Comparison of ENCODE assay signal across 18 cellular contexts in the genomic region with DNA sequence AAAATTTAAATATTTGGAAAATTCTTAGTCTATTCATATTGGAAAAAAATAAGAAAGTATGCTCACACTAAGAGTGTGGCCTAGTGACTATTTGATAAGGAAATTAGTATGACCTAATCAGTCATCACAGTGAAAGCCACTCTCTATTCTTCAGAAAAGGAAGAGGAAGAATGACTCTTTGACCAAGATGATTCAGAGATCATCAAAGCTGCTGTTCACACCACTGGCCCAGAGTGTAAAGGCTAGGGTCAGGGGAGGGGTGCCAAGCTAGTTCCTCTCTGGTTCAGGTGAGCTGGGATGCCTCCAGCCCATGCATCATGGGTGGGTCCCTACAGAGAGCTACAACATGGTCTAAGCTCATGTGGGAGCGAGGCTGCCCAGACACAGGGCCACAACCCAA.
"Had no signal": no experiment of that assay in that cellular context is flagged by ENCODE, and none has a peak within 500 bp of the region (broad histone marks: within the 10 kb centered on the region; RNA-seq: fewer than 3 reads in every experiment).

No MANE protein-coding gene starts in this region.

- H3K27me3 ChIP-seq: foreskin keratinocyte, transverse colon, uterus had no signal

- H3K4me3 ChIP-seq: transverse colon, uterus had no signal

- H3K36me3 ChIP-seq: transverse colon, uterus had no signal

- H3K9me3 Mint-ChIP-seq: activated CD4-positive, alpha-beta memory T cell treated with anti-CD3 and anti-CD28 coated beads, Interleukin-2, amount 10 ng/mL, durations not matched to agents 7 days and 5 days; stimulated activated naive CD8-positive, alpha-beta T cell treated with anti-CD3 and anti-CD28 coated beads, Interleukin-15, Interleukin-2, amounts not matched to agents 100 ng/mL and 50 ng/mL, for 24 hours; WTC11 had no signal

- ATAC-seq: activated CD8-positive, alpha-beta memory T cell treated with anti-CD3 and anti-CD28 coated beads, Interleukin-2, amount 10 ng/mL, durations not matched to agents 7 days and 5 days; foreskin keratinocyte had no signal

- H3K4me1 Mint-ChIP-seq: activated CD4-positive, alpha-beta memory T cell treated with anti-CD3 and anti-CD28 coated beads, Interleukin-2, amount 10 ng/mL, durations not matched to agents 7 days and 5 days; activated CD8-positive, alpha-beta memory T cell treated with anti-CD3 and anti-CD28 coated beads, Interleukin-2, amount 10 ng/mL, durations not matched to agents 7 days and 5 days; WTC11 had no signal

- H3K27ac ChIP-seq: foreskin keratinocyte, transverse colon, uterus had no signal

- H3K27ac Mint-ChIP-seq: activated CD4-positive, alpha-beta memory T cell treated with anti-CD3 and anti-CD28 coated beads, Interleukin-2, amount 10 ng/mL, durations not matched to agents 7 days and 5 days; activated CD8-positive, alpha-beta memory T cell treated with anti-CD3 and anti-CD28 coated beads, Interleukin-2, amount 10 ng/mL, durations not matched to agents 7 days and 5 days; activated naive CD8-positive, alpha-beta T cell; progenitor cell of endocrine pancreas; stimulated activated naive CD8-positive, alpha-beta T cell treated with anti-CD3 and anti-CD28 coated beads, Interleukin-15, Interleukin-2, amounts not matched to agents 100 ng/mL and 50 ng/mL, for 24 hours; WTC11 had no signal

- H3K36me3 Mint-ChIP-seq: activated CD8-positive, alpha-beta memory T cell treated with anti-CD3 and anti-CD28 coated beads, Interleukin-2, amount 10 ng/mL, durations not matched to agents 7 days and 5 days; activated naive CD8-positive, alpha-beta T cell; WTC11 had no signal

- H3K27me3 Mint-ChIP-seq: activated CD4-positive, alpha-beta memory T cell treated with anti-CD3 and anti-CD28 coated beads, Interleukin-2, amount 10 ng/mL, durations not matched to agents 7 days and 5 days; activated CD8-positive, alpha-beta memory T cell treated with anti-CD3 and anti-CD28 coated beads, Interleukin-2, amount 10 ng/mL, durations not matched to agents 7 days and 5 days; activated naive CD8-positive, alpha-beta T cell; progenitor cell of endocrine pancreas; stimulated activated naive CD8-positive, alpha-beta T cell treated with anti-CD3 and anti-CD28 coated beads, Interleukin-15, Interleukin-2, amounts not matched to agents 100 ng/mL and 50 ng/mL, for 24 hours had no signal

- DNase-seq: activated CD4-positive, alpha-beta memory T cell treated with anti-CD3 and anti-CD28 coated beads, Interleukin-2, amount 10 ng/mL, durations not matched to agents 7 days and 5 days; activated CD4-positive, alpha-beta T cell treated with anti-CD3 and anti-CD28 coated beads for 48 hours; activated CD8-positive, alpha-beta memory T cell treated with anti-CD3 and anti-CD28 coated beads, Interleukin-2, amount 10 ng/mL, durations not matched to agents 7 days and 5 days; amygdala; caudate nucleus; foreskin keratinocyte; glutamatergic neuron; hippocampal formation; islet precursor cell; stimulated activated CD4-positive, alpha-beta T cell treated with anti-CD3 and anti-CD28 coated beads, Interleukin-12 subunit alpha, Interleukin-12 subunit beta, amount 100 ng/mL, for 4 hours; stimulated activated CD4-positive, alpha-beta T cell treated with anti-CD3 and anti-CD28 coated beads, Interleukin-1b, Interleukin-23, amount 100 ng/mL, for 48 hours; T-helper 1 cell; transverse colon; uterus had no signal

- H3K9me3 ChIP-seq: transverse colon, uterus had no signal

- H3K4me1 ChIP-seq: foreskin keratinocyte, transverse colon, uterus had no signal

- H3K4me3 Mint-ChIP-seq: activated CD4-positive, alpha-beta memory T cell treated with anti-CD3 and anti-CD28 coated beads, Interleukin-2, amount 10 ng/mL, durations not matched to agents 7 days and 5 days; activated CD8-positive, alpha-beta memory T cell treated with anti-CD3 and anti-CD28 coated beads, Interleukin-2, amount 10 ng/mL, durations not matched to agents 7 days and 5 days; activated naive CD8-positive, alpha-beta T cell; stimulated activated naive CD8-positive, alpha-beta T cell treated with anti-CD3 and anti-CD28 coated beads, Interleukin-15, Interleukin-2, amounts not matched to agents 100 ng/mL and 50 ng/mL, for 24 hours; WTC11 had no signal
